In genomic region chr21:45287438-45288391, GRCh38 we compare ENCODE assay signal across 1 cellular context.
A peak's percentile ranks its signal among the peaks of the same experiment; 100 is the strongest.
TF ChIP-seq lines count a peak whose summit lies in the region.

POFUT2 (minus strand) TSS chr21:45287895; CDS start chr21:45287871, 24 bp downstream.

TF ChIP-seq in K562, 482 proteins besides CTCF, POLR2A, EP300 and RAD21 (continued from another document and continues in another):
- TF ChIP-seq GTF2F1 (IDR thresholded peaks at IDR 0.05; ENCODE audit: low read depth, low read length) (no peak), KLF13 (tag; IDR thresholded peaks at IDR 0.05; ENCODE audit: borderline replicate concordance, low read depth) (peak; percentile 83), TAF9B (IDR thresholded peaks at IDR 0.05; ENCODE audit: partially characterized antibody) (no peak), SIX5 (IDR thresholded peaks at IDR 0.05; ENCODE audit: borderline replicate concordance in 1 of 2, insufficient read depth in 1 of 2, low read depth in 1 of 2, low read length in 2 of 2) (no peak), ZBTB11 (CRISPR knock-in tag; IDR thresholded peaks at IDR 0.05) (peak in 1 of 3 experiments; percentile 65; a peak in 1 of 6 replicates), GABPA (tag; conservative IDR thresholded peaks at IDR 0.05; ENCODE audit: low read depth) (peak; percentile 98), ZNF324 (CRISPR knock-in tag; IDR thresholded peaks at IDR 0.05) (no peak), BCL6 (CRISPR knock-in tag; IDR thresholded peaks at IDR 0.05) (no peak), HMG20A (CRISPR knock-in tag; conservative IDR thresholded peaks at IDR 0.05) (no peak), MEIS2 (IDR thresholded peaks at IDR 0.05; ENCODE audit: partially characterized antibody) (peak; percentile 96), ZNF277 (CRISPR knock-in tag; IDR thresholded peaks at IDR 0.05; ENCODE audit: borderline replicate concordance) (no peak), ATF1 (CRISPR knock-in tag; IDR thresholded peaks at IDR 0.05) (no peak), ATF1 (tag; IDR thresholded peaks at IDR 0.05) (peak; percentile 81), ESRRA (IDR thresholded peaks at IDR 0.05; ENCODE audit: borderline replicate concordance, low read depth) (peak; percentile 92; the same call in 1 of the 2 replicates), PML (IDR thresholded peaks at IDR 0.05; ENCODE audit: low read length) (peak; percentile 45; the same call in 1 of the 2 replicates), ETV5 (CRISPR knock-in tag; IDR thresholded peaks at IDR 0.05; ENCODE audit: low read depth) (peak; percentile 80), FOXP1 (CRISPR knock-in tag; IDR thresholded peaks at IDR 0.05) (0 out of 2 replicates have a peak, but pooled peaks have one; percentile 57), HMGN3 (IDR thresholded peaks at IDR 0.05; ENCODE audit: borderline replicate concordance, extremely low read depth, insufficient read length, low read depth, low read length) (peak; percentile 18), ZNF449 (CRISPR knock-in tag; IDR thresholded peaks at IDR 0.05) (no peak), MXI1 (IDR thresholded peaks at IDR 0.05; ENCODE audit: low read depth, low read length) (peak; percentile 99), CREM (IDR thresholded peaks at IDR 0.05; ENCODE audit: low read depth) (peak; percentile 93), ELF2 (CRISPR knock-in tag; IDR thresholded peaks at IDR 0.05) (peak; percentile 37; the same call in 1 of the 2 replicates), BHLHE40 (IDR thresholded peaks at IDR 0.05; ENCODE audit: low read length) (peak; percentile 46), KLF6 (CRISPR knock-in tag; IDR thresholded peaks at IDR 0.05; ENCODE audit: borderline replicate concordance) (peak; percentile 10; the same call in 1 of the 2 replicates), SAP30 (IDR thresholded peaks at IDR 0.05; ENCODE audit: borderline replicate concordance, insufficient read depth, low read depth, low read length, poor library complexity, severe bottlenecking) (peak; percentile 87), KDM5B (IDR thresholded peaks at IDR 0.05; ENCODE audit: insufficient replicate concordance, low read depth, low read length) (peak; percentile 92), ZNF316 (IDR thresholded peaks at IDR 0.05) (no peak), RBM22 (IDR thresholded peaks at IDR 0.05; ENCODE audit: low read depth, low read length, poor library complexity, severe bottlenecking) (peak; percentile 98), ATF7 (IDR thresholded peaks at IDR 0.05) (peak; percentile 60; the same call in 1 of the 2 replicates), STAT6 (CRISPR knock-in tag; IDR thresholded peaks at IDR 0.05) (no peak), ZNF511 (CRISPR knock-in tag; IDR thresholded peaks at IDR 0.05) (peak; percentile 51; the same call in 1 of the 2 replicates), PHF20 (IDR thresholded peaks at IDR 0.05; ENCODE audit: partially characterized antibody) (peak; percentile 66), RB1 (IDR thresholded peaks at IDR 0.05; ENCODE audit: low read depth) (peak; percentile 41), ZBTB9 (CRISPR knock-in tag; IDR thresholded peaks at IDR 0.05) (peak; percentile 54), MAX (CRISPR knock-in tag; IDR thresholded peaks at IDR 0.05) (peak; percentile 49), PRDM10 (IDR thresholded peaks at IDR 0.05; ENCODE audit: partially characterized antibody) (no peak), RFX1 (IDR thresholded peaks at IDR 0.05) (peak; percentile 99), ELK3 (CRISPR knock-in tag; IDR thresholded peaks at IDR 0.05) (no peak), ZNF699 (CRISPR knock-in tag; IDR thresholded peaks at IDR 0.05; ENCODE audit: insufficient replicate concordance) (no peak), ZNF143 (CRISPR knock-in tag; IDR thresholded peaks at IDR 0.05) (no peak), TEAD2 (tag; IDR thresholded peaks at IDR 0.05) (no peak), POLR2G (IDR thresholded peaks at IDR 0.05; ENCODE audit: low read depth, low read length) (peak; percentile 96), NONO (IDR thresholded peaks at IDR 0.05; ENCODE audit: low read depth in 2 of 2, low read length in 1 of 2) (peak in 1 of 2 experiments; percentile 85; a peak in 2 of 4 replicates), MBD2 (IDR thresholded peaks at IDR 0.05; ENCODE audit: borderline replicate concordance, low read depth) (peak; percentile 74; the same call in 1 of the 2 replicates), SUPT5H (IDR thresholded peaks at IDR 0.05) (peak; percentile 90), ZBTB33 (CRISPR knock-in tag; IDR thresholded peaks at IDR 0.05) (0 out of 2 replicates have a peak, but pooled peaks have one; percentile 7), TRIM28 (IDR thresholded peaks at IDR 0.05) (no peak), ZFPM2 (CRISPR knock-in tag; IDR thresholded peaks at IDR 0.05) (no peak), CBFB (CRISPR knock-in tag; IDR thresholded peaks at IDR 0.05) (peak; percentile 97)
